8 cellular contexts compared by ENCODE assay signal in genomic region chr21:42654179-42654912, GRCh38.
DNase-seq lines count a peak whose midpoint lies in the region; ATAC-seq and TF ChIP-seq lines count a peak whose summit lies in the region.

No MANE protein-coding gene starts in this region.

- no peak for TF ChIP-seq CTCF in GM10248 (IDR thresholded peaks at IDR 0.05; ENCODE audit: control extremely low read depth, extremely low read depth, low read depth, missing control alignments)

- H3K27me3 Mint-ChIP-seq in stimulated activated naive CD8-positive, alpha-beta T cell treated with anti-CD3 and anti-CD28 coated beads, Interleukin-15, Interleukin-2, amounts not matched to agents 100 ng/mL and 50 ng/mL, for 24 hours = peaks cover 5% of the 10 kb centered on the region

- peak overlapping the region; percentile 52 for H3K4me3 Mint-ChIP-seq in stimulated activated naive CD8-positive, alpha-beta T cell treated with anti-CD3 and anti-CD28 coated beads, Interleukin-15, Interleukin-2, amounts not matched to agents 100 ng/mL and 50 ng/mL, for 24 hours

- no peaks in the 10 kb centered on the region for H3K9me3 Mint-ChIP-seq in stimulated activated naive CD8-positive, alpha-beta T cell treated with anti-CD3 and anti-CD28 coated beads, Interleukin-15, Interleukin-2, amounts not matched to agents 100 ng/mL and 50 ng/mL, for 24 hours

- peaks cover 30% of the 10 kb centered on the region for H3K4me1 Mint-ChIP-seq in stimulated activated naive CD8-positive, alpha-beta T cell treated with anti-CD3 and anti-CD28 coated beads, Interleukin-15, Interleukin-2, amounts not matched to agents 100 ng/mL and 50 ng/mL, for 24 hours (ENCODE audit: low read depth)

- CTCF ChIA-PET in GM10248 (lab: Yijun Ruan, JAX) = no interaction called here

- POLR2A ChIA-PET in GM10248 (lab: Yijun Ruan, JAX) = no interaction called here

- peak overlapping the region; percentile 0 for H3K27ac Mint-ChIP-seq in stimulated activated naive CD8-positive, alpha-beta T cell treated with anti-CD3 and anti-CD28 coated beads, Interleukin-15, Interleukin-2, amounts not matched to agents 100 ng/mL and 50 ng/mL, for 24 hours

- ATAC-seq in HG03565 (IDR thresholded peaks at IDR 0.05; ENCODE audit: unreplicated experiment) = no peak

- DNase-seq in GM10248 (ENCODE audit: extremely low spot score) (peak; percentile 55), NCI-H1105 treated with DMSO at 0.1 percent for 48 hours (lab: John Stamatoyannopoulos, UW) (peak; percentile 82), islet precursor cell (peak; percentile 70), midbrain (lab: John Stamatoyannopoulos, UW) (no peak), AG08396 (ENCODE audit: low spot score) (no peak)
- peak; percentile 37 for DNase-seq in activated T-cell treated with anti-CD3 and anti-CD28 coated beads, Interleukin-2, amount 50 U/mL, for 1 hour

- H3K36me3 Mint-ChIP-seq in stimulated activated naive CD8-positive, alpha-beta T cell treated with anti-CD3 and anti-CD28 coated beads, Interleukin-15, Interleukin-2, amounts not matched to agents 100 ng/mL and 50 ng/mL, for 24 hours (ENCODE audit: low read depth) = no peaks in the 10 kb centered on the region

Comparison
In these comparisons a context has a peak if more than half of its experiments do, and no peak if none do; other contexts are left out.
1. DNase-seq: peak in GM10248 (single experiment), NCI-H1105 treated with DMSO at 0.1 percent for 48 hours (single experiment), activated T-cell treated with anti-CD3 and anti-CD28 coated beads, Interleukin-2, amount 50 U/mL, for 1 hour (single experiment) and islet precursor cell (single experiment); none in midbrain (single experiment) and AG08396 (single experiment).